In genomic region chr3:52428151-52429005, GRCh38 we compare ENCODE assay signal across 9 cellular contexts. TPM values are rescaled to one million over a fixed set of nuclear protein-coding genes. Genes with fewer than 3 reads are reported as not detected.
DNase-seq lines count a peak whose midpoint lies in the region; ATAC-seq, FAIRE-seq and TF ChIP-seq lines count a peak whose summit lies in the region.
"Had no signal": no experiment of that assay in that cellular context is flagged by ENCODE, and none has a peak within 500 bp of the region (broad histone marks: within the 10 kb centered on the region; RNA-seq: fewer than 3 reads in every experiment).

No MANE protein-coding gene starts in this region.

- H2AFZ ChIP-seq in HepG2 (ENCODE audit: low read length), result no peak overlapping the region

- TF ChIP-seq EP300 in Ishikawa (IDR thresholded peaks at IDR 0.05; ENCODE audit: borderline replicate concordance) (no peak), HepG2 (IDR thresholded peaks at IDR 0.05; ENCODE audit: low read depth in 2 of 2, low read length in 2 of 2) (no peak), HepG2 (CRISPR knock-in tag; IDR thresholded peaks at IDR 0.05; ENCODE audit: borderline replicate concordance) (no peak)

- TF ChIP-seq POLR2A in HepG2 (IDR thresholded peaks at IDR 0.05; ENCODE audit: insufficient read depth in 1 of 2, low read depth in 2 of 2, low read length in 2 of 2), result no peak

- H3K4me1 ChIP-seq in SJCRH30 (peaks cover 11% of the 10 kb centered on the region), colonic mucosa (no peaks in the 10 kb centered on the region), HepG2 (ENCODE audit: insufficient read depth, low read length) (peaks cover 69% of the 10 kb centered on the region), stomach smooth muscle (ENCODE audit: control insufficient read depth, insufficient read depth, low read length) (peaks cover 11% of the 10 kb centered on the region)

- DNase-seq in DMS79 treated with DMSO at 0.1 percent for 48 hours (lab: John Stamatoyannopoulos, UW), result peak; percentile 30
- no peak for DNase-seq in DMS79 (lab: John Stamatoyannopoulos, UW)
- DNase-seq in SJCRH30, result peak; percentile 50 to 84
- peak; percentile 69 for DNase-seq in colonic mucosa
- DNase-seq in HepG2 (ENCODE audit: low spot score), result peak; percentile 76
- DNase-seq in activated gamma-delta T cell treated with Interleukin-2 at 50 U/mL for 16 hours, result no peak

- BruUV-seq in HepG2 (replicated peaks; lab: Mats Ljungman, UMichigan), result no TSS peak

- intact Hi-C loops in colonic mucosa (cut with DNase I) (loop anchor here (2.0 kb wide), 1 partner anchor 18 kb away; no protein-coding TSS in a partner anchor), HepG2 (cut with micrococcal nuclease; ENCODE audit: unreplicated experiment) (loop anchor here (1.0 kb wide), 1 partner anchor 19 kb away; no protein-coding TSS in a partner anchor)

- POLR2A ChIA-PET in HepG2 (lab: Yijun Ruan, JAX), result interaction anchor here (2.2 kb wide), 1 partner anchor 17 kb away, joined by 14 read pairs; the partner anchor contains the start of gene SEMA3G

- H3K36me3 ChIP-seq in SJCRH30 (no peaks in the 10 kb centered on the region), colonic mucosa (no peaks in the 10 kb centered on the region), HepG2 (replicated peaks in 1 of 2; ENCODE audit: control insufficient read depth in 1 of 2, insufficient read depth in 2 of 2, low read length in 2 of 2) (no peaks in the 10 kb centered on the region), stomach smooth muscle (ENCODE audit: control insufficient read depth in 2 of 2, insufficient read depth in 2 of 2, low read length in 2 of 2) (no peaks in the 10 kb centered on the region)
- H3K36me3 ChIP-seq: BLaER1 had no signal

- CTCF ChIA-PET in HepG2 (lab: Yijun Ruan, JAX; ENCODE audit: low intra/inter-chr PET ratio, low total read pairs), result interaction anchor here (1.1 to 4.0 kb wide), 4 partner anchors 16 to 23 kb away, joined by 3 to 83 read pairs (median 4); partner anchors contain the start of gene SEMA3G

- H3K27ac ChIP-seq in SJCRH30 (no peak overlapping the region), colonic mucosa (no peak overlapping the region), HepG2 (ENCODE audit: extremely low read length, insufficient read depth, low read length) (no peak overlapping the region), stomach smooth muscle (ENCODE audit: low read length) (no peak overlapping the region)
- H3K27ac ChIP-seq: BLaER1 had no signal

- in situ Hi-C loops in HepG2 (cut with HindIII; ENCODE audit: extremely low pct_ligation_motif_present, low pct_unique_long_range_greater_than_20kb), result no loop called here

- H3K4me3 ChIP-seq in SJCRH30 (no peak overlapping the region), colonic mucosa (no peak overlapping the region), HepG2 (replicated peaks in 1 of 3; ENCODE audit: insufficient read depth in 1 of 3, low read depth in 2 of 3, low read length in 3 of 3) (no peak overlapping the region), stomach smooth muscle (ENCODE audit: low read length in 2 of 2) (peak overlapping the region; percentile 22 to 37)
- H3K4me3 ChIP-seq: BLaER1 had no signal

- peak; percentile 87 for FAIRE-seq in HepG2 (lab: Jason Lieb, UNC)

- ATAC-seq in HepG2, result peak; percentile 64

- H3K9me3 ChIP-seq in SJCRH30 (replicated peaks) (no peaks in the 10 kb centered on the region), colonic mucosa (no peaks in the 10 kb centered on the region), HepG2 (ENCODE audit: low read length) (no peaks in the 10 kb centered on the region), stomach smooth muscle (ENCODE audit: control insufficient read depth in 2 of 2, low read length in 2 of 2) (no peaks in the 10 kb centered on the region)
- H3K9me3 ChIP-seq: BLaER1 had no signal

- H3K9ac ChIP-seq in colonic mucosa (ENCODE audit: low read depth in 2 of 2, low read length in 2 of 2) (no peak overlapping the region), HepG2 (ENCODE audit: insufficient read depth, low read depth, low read length) (no peak overlapping the region), stomach smooth muscle (ENCODE audit: low read length in 2 of 2) (peak overlapping the region; percentile 14 to 36)
- H3K9ac ChIP-seq: BLaER1 had no signal

- H3K27me3 ChIP-seq in SJCRH30 (no peaks in the 10 kb centered on the region; the same call in 1 of the 2 replicates), colonic mucosa (no peaks in the 10 kb centered on the region), HepG2 (ENCODE audit: control insufficient read depth in 1 of 2, insufficient read depth in 2 of 2, low read length in 2 of 2) (no peaks in the 10 kb centered on the region), stomach smooth muscle (ENCODE audit: control insufficient read depth in 1 of 2, insufficient read depth in 2 of 2, low read length in 2 of 2) (no peaks in the 10 kb centered on the region)

- WGBS in HepG2 (ENCODE audit: low lambda C conversion rate), result 4% methylated on average over 7 of the region's 7 CpGs

- H3K4me2 ChIP-seq in HepG2 (ENCODE audit: low read depth, low read length), result peak overlapping the region; percentile 68
- H3K4me2 ChIP-seq: BLaER1 had no signal

- H4K20me1 ChIP-seq in HepG2 (ENCODE audit: insufficient read depth, low read length), result no peaks in the 10 kb centered on the region
- H4K20me1 ChIP-seq: BLaER1 had no signal

- H3K79me2 ChIP-seq in HepG2 (ENCODE audit: insufficient read depth, low read length), result no peaks in the 10 kb centered on the region

- TF ChIP-seq RAD21 in Ishikawa (IDR thresholded peaks at IDR 0.05; ENCODE audit: low read depth) (peak; percentile 93), HepG2 (CRISPR knock-in tag; IDR thresholded peaks at IDR 0.05) (peak; percentile 73)

- TF ChIP-seq CTCF in colonic mucosa (IDR thresholded peaks at IDR 0.05) (peak; percentile 59), HepG2 (CRISPR knock-in tag; IDR thresholded peaks at IDR 0.05) (peak; percentile 92)

RNA-seq across cellular contexts. Expression of gene SEMA3G, which starts 16.5 kb away (rescaled TPM):
- total RNA-seq in SJCRH30 (2014; rRNA removed; shearing (Covaris generic)), result 0.03 and 0.10 TPM in 2 replicates
- total RNA-seq in colonic mucosa, result 1 to 10 TPM; 2.4 to 2.6 TPM
- total RNA-seq in HepG2 (2016; rRNA removed; fragmentation: Illumina TruSeq; extraction: Trizol), result 2.0 and 6.1 TPM in 2 replicates
- 0.44 and 0.61 TPM in 2 replicates for total RNA-seq in HepG2 (2016; cell fraction: cytosol; rRNA removed; fragmentation: Illumina TruSeq; extraction: Trizol; ENCODE audit: low read depth)
- total RNA-seq in HepG2 (2016; cell fraction: insoluble cytoplasmic fraction; rRNA removed; fragmentation: Illumina TruSeq; extraction: Trizol), result 1.9 and 7.2 TPM in 2 replicates
- 1.0 and 1.1 TPM in 2 replicates for total RNA-seq in HepG2 (2016; cell fraction: membrane; rRNA removed; fragmentation: Illumina TruSeq; extraction: Trizol)
- total RNA-seq in HepG2 (2016; cell fraction: nucleus; rRNA removed; fragmentation: Illumina TruSeq; extraction: Trizol), result 5.8 and 8.3 TPM in 2 replicates
- polyA plus RNA-seq in HepG2 (2011; rRNA removed), result 8.3 and 13.4 TPM in 2 replicates
- polyA plus RNA-seq in HepG2 (2011; cell fraction: cytosol; rRNA removed), result 8.0 and 10.3 TPM in 2 replicates
- polyA plus RNA-seq in HepG2 (2011; cell fraction: nucleus; rRNA removed), result 21.7 and 30.5 TPM in 2 replicates
- 14.2 and 15.4 TPM in 2 replicates for polyA plus RNA-seq in HepG2 (2012)
- 0.33 and 0.36 TPM in 2 replicates for polyA plus RNA-seq in HepG2 (2016; cell fraction: cytosol; fragmentation: Illumina TruSeq; extraction: Trizol; ENCODE audit: low read depth)
- 1.4 and 2.1 TPM in 2 replicates for polyA plus RNA-seq in HepG2 (2016; cell fraction: insoluble cytoplasmic fraction; fragmentation: Illumina TruSeq; extraction: Trizol; ENCODE audit: low read depth)
- polyA plus RNA-seq in HepG2 (2016; cell fraction: membrane; fragmentation: Illumina TruSeq; extraction: Trizol; ENCODE audit: low read depth), result 0.62 and 0.71 TPM in 2 replicates
- 8.4 and 8.8 TPM in 2 replicates for polyA plus RNA-seq in HepG2 (2016; cell fraction: nucleus; fragmentation: Illumina TruSeq; extraction: Trizol; ENCODE audit: insufficient read depth, low read depth)
- 1.2 and 22.3 TPM in 2 replicates for polyA minus RNA-seq in HepG2 (2011; rRNA and poly(A)+ RNA removed; ENCODE audit: low replicate concordance)
- polyA minus RNA-seq in HepG2 (2011; cell fraction: cytosol; rRNA and poly(A)+ RNA removed), result 6.4 and 10.0 TPM in 2 replicates
- 11.9 and 12.6 TPM in 2 replicates for polyA minus RNA-seq in HepG2 (2011; cell fraction: nucleus; rRNA and poly(A)+ RNA removed)

RNA-seq across cellular contexts. Expression of gene PHF7, which starts 17.9 kb away (rescaled TPM):
- total RNA-seq in SJCRH30 (2014; rRNA removed; shearing (Covaris generic)), result 4.8 and 5.7 TPM in 2 replicates
- 10 to 100 TPM in 1 of 2 donors, 1 to 10 TPM in 1; 8.7 to 10.9 TPM for total RNA-seq in colonic mucosa
- 4.5 and 5.2 TPM in 2 replicates for total RNA-seq in HepG2 (2016; rRNA removed; fragmentation: Illumina TruSeq; extraction: Trizol)
- 6.6 and 9.4 TPM in 2 replicates for total RNA-seq in HepG2 (2016; cell fraction: cytosol; rRNA removed; fragmentation: Illumina TruSeq; extraction: Trizol; ENCODE audit: low read depth)
- 4.7 TPM in 2 replicates for total RNA-seq in HepG2 (2016; cell fraction: insoluble cytoplasmic fraction; rRNA removed; fragmentation: Illumina TruSeq; extraction: Trizol)
- 8.8 and 9.5 TPM in 2 replicates for total RNA-seq in HepG2 (2016; cell fraction: membrane; rRNA removed; fragmentation: Illumina TruSeq; extraction: Trizol)
- total RNA-seq in HepG2 (2016; cell fraction: nucleus; rRNA removed; fragmentation: Illumina TruSeq; extraction: Trizol), result 5.2 and 5.7 TPM in 2 replicates
- polyA plus RNA-seq in HepG2 (2011; rRNA removed), result 8.8 and 12.6 TPM in 2 replicates
- polyA plus RNA-seq in HepG2 (2011; cell fraction: cytosol; rRNA removed), result 5.8 and 6.9 TPM in 2 replicates
- 20.4 and 21.4 TPM in 2 replicates for polyA plus RNA-seq in HepG2 (2011; cell fraction: nucleus; rRNA removed)
- 6.3 and 8.7 TPM in 2 replicates for polyA plus RNA-seq in HepG2 (2012)
- 4.0 and 5.7 TPM in 2 replicates for polyA plus RNA-seq in HepG2 (2016; cell fraction: cytosol; fragmentation: Illumina TruSeq; extraction: Trizol; ENCODE audit: low read depth)
- polyA plus RNA-seq in HepG2 (2016; cell fraction: insoluble cytoplasmic fraction; fragmentation: Illumina TruSeq; extraction: Trizol; ENCODE audit: low read depth), result 4.4 and 4.9 TPM in 2 replicates
- polyA plus RNA-seq in HepG2 (2016; cell fraction: membrane; fragmentation: Illumina TruSeq; extraction: Trizol; ENCODE audit: low read depth), result 5.7 and 8.0 TPM in 2 replicates
- 11.1 and 11.4 TPM in 2 replicates for polyA plus RNA-seq in HepG2 (2016; cell fraction: nucleus; fragmentation: Illumina TruSeq; extraction: Trizol; ENCODE audit: insufficient read depth, low read depth)
- 6.1 and 6.8 TPM in 2 replicates for polyA minus RNA-seq in HepG2 (2011; rRNA and poly(A)+ RNA removed; ENCODE audit: low replicate concordance)
- 3.0 and 4.6 TPM in 2 replicates for polyA minus RNA-seq in HepG2 (2011; cell fraction: cytosol; rRNA and poly(A)+ RNA removed)
- polyA minus RNA-seq in HepG2 (2011; cell fraction: nucleus; rRNA and poly(A)+ RNA removed), result 17.4 and 17.6 TPM in 2 replicates

RNA-seq across cellular contexts. Expression of gene BAP1, which starts 18.6 kb away (rescaled TPM):
- 65.9 and 71.2 TPM in 2 replicates for total RNA-seq in SJCRH30 (2014; rRNA removed; shearing (Covaris generic))
- 10 to 100 TPM; 65.6 to 95.1 TPM for total RNA-seq in colonic mucosa
- 46.9 and 59.1 TPM in 2 replicates for total RNA-seq in HepG2 (2016; rRNA removed; fragmentation: Illumina TruSeq; extraction: Trizol)
- 21.1 and 21.7 TPM in 2 replicates for total RNA-seq in HepG2 (2016; cell fraction: cytosol; rRNA removed; fragmentation: Illumina TruSeq; extraction: Trizol; ENCODE audit: low read depth)
- 42.9 and 60.4 TPM in 2 replicates for total RNA-seq in HepG2 (2016; cell fraction: insoluble cytoplasmic fraction; rRNA removed; fragmentation: Illumina TruSeq; extraction: Trizol)
- total RNA-seq in HepG2 (2016; cell fraction: membrane; rRNA removed; fragmentation: Illumina TruSeq; extraction: Trizol), result 58.0 and 59.4 TPM in 2 replicates
- total RNA-seq in HepG2 (2016; cell fraction: nucleus; rRNA removed; fragmentation: Illumina TruSeq; extraction: Trizol), result 36.8 and 40.5 TPM in 2 replicates
- 66.1 and 67.1 TPM in 2 replicates for polyA plus RNA-seq in HepG2 (2011; rRNA removed)
- polyA plus RNA-seq in HepG2 (2011; cell fraction: cytosol; rRNA removed), result 48.2 and 60.5 TPM in 2 replicates
- 163 and 192 TPM in 2 replicates for polyA plus RNA-seq in HepG2 (2011; cell fraction: nucleus; rRNA removed)
- polyA plus RNA-seq in HepG2 (2012), result 45.8 and 59.1 TPM in 2 replicates
- 15.5 and 16.5 TPM in 2 replicates for polyA plus RNA-seq in HepG2 (2016; cell fraction: cytosol; fragmentation: Illumina TruSeq; extraction: Trizol; ENCODE audit: low read depth)
- 43.9 and 49.5 TPM in 2 replicates for polyA plus RNA-seq in HepG2 (2016; cell fraction: insoluble cytoplasmic fraction; fragmentation: Illumina TruSeq; extraction: Trizol; ENCODE audit: low read depth)
- 45.8 and 47.0 TPM in 2 replicates for polyA plus RNA-seq in HepG2 (2016; cell fraction: membrane; fragmentation: Illumina TruSeq; extraction: Trizol; ENCODE audit: low read depth)
- polyA plus RNA-seq in HepG2 (2016; cell fraction: nucleus; fragmentation: Illumina TruSeq; extraction: Trizol; ENCODE audit: insufficient read depth, low read depth), result 76.0 and 87.9 TPM in 2 replicates
- 109 and 119 TPM in 2 replicates for polyA minus RNA-seq in HepG2 (2011; rRNA and poly(A)+ RNA removed; ENCODE audit: low replicate concordance)
- 30.5 and 32.0 TPM in 2 replicates for polyA minus RNA-seq in HepG2 (2011; cell fraction: cytosol; rRNA and poly(A)+ RNA removed)
- polyA minus RNA-seq in HepG2 (2011; cell fraction: nucleus; rRNA and poly(A)+ RNA removed), result 42.9 and 47.1 TPM in 2 replicates

RNA-seq across cellular contexts. Expression of gene TNNC1, which starts 25.5 kb away (rescaled TPM):
- total RNA-seq in SJCRH30 (2014; rRNA removed; shearing (Covaris generic)), result 8.5 and 10.5 TPM in 2 replicates
- 1 to 10 TPM; 1.1 to 1.5 TPM for total RNA-seq in colonic mucosa
- 11.8 and 18.7 TPM in 2 replicates for total RNA-seq in HepG2 (2016; rRNA removed; fragmentation: Illumina TruSeq; extraction: Trizol)
- 4.4 and 4.6 TPM in 2 replicates for total RNA-seq in HepG2 (2016; cell fraction: cytosol; rRNA removed; fragmentation: Illumina TruSeq; extraction: Trizol; ENCODE audit: low read depth)
- 13.2 and 20.1 TPM in 2 replicates for total RNA-seq in HepG2 (2016; cell fraction: insoluble cytoplasmic fraction; rRNA removed; fragmentation: Illumina TruSeq; extraction: Trizol)
- 2.5 and 5.3 TPM in 2 replicates for total RNA-seq in HepG2 (2016; cell fraction: membrane; rRNA removed; fragmentation: Illumina TruSeq; extraction: Trizol)
- 5.4 and 5.7 TPM in 2 replicates for total RNA-seq in HepG2 (2016; cell fraction: nucleus; rRNA removed; fragmentation: Illumina TruSeq; extraction: Trizol)
- polyA plus RNA-seq in HepG2 (2011; rRNA removed), result 36.4 and 39.5 TPM in 2 replicates
- 53.0 and 54.8 TPM in 2 replicates for polyA plus RNA-seq in HepG2 (2011; cell fraction: cytosol; rRNA removed)
- 14.3 and 16.8 TPM in 2 replicates for polyA plus RNA-seq in HepG2 (2011; cell fraction: nucleus; rRNA removed)
- polyA plus RNA-seq in HepG2 (2012), result 10.9 and 12.3 TPM in 2 replicates
- 3.3 and 4.0 TPM in 2 replicates for polyA plus RNA-seq in HepG2 (2016; cell fraction: cytosol; fragmentation: Illumina TruSeq; extraction: Trizol; ENCODE audit: low read depth)
- 17.1 and 18.1 TPM in 2 replicates for polyA plus RNA-seq in HepG2 (2016; cell fraction: insoluble cytoplasmic fraction; fragmentation: Illumina TruSeq; extraction: Trizol; ENCODE audit: low read depth)
- polyA plus RNA-seq in HepG2 (2016; cell fraction: membrane; fragmentation: Illumina TruSeq; extraction: Trizol; ENCODE audit: low read depth), result 2.7 and 3.3 TPM in 2 replicates
- 6.6 and 10.5 TPM in 2 replicates for polyA plus RNA-seq in HepG2 (2016; cell fraction: nucleus; fragmentation: Illumina TruSeq; extraction: Trizol; ENCODE audit: insufficient read depth, low read depth)
- 7.0 and 8.2 TPM in 2 replicates for polyA minus RNA-seq in HepG2 (2011; rRNA and poly(A)+ RNA removed; ENCODE audit: low replicate concordance)
- polyA minus RNA-seq in HepG2 (2011; cell fraction: cytosol; rRNA and poly(A)+ RNA removed), result 4.5 and 5.4 TPM in 2 replicates
- polyA minus RNA-seq in HepG2 (2011; cell fraction: nucleus; rRNA and poly(A)+ RNA removed), result 4.5 and 4.6 TPM in 2 replicates

RNA-seq across cellular contexts. Expression of gene NISCH, which starts 27.0 kb away (rescaled TPM):
- total RNA-seq in SJCRH30 (2014; rRNA removed; shearing (Covaris generic)), result 32.8 and 43.5 TPM in 2 replicates
- total RNA-seq in colonic mucosa, result 10 to 100 TPM; 43.2 to 60.5 TPM
- total RNA-seq in HepG2 (2016; rRNA removed; fragmentation: Illumina TruSeq; extraction: Trizol), result 15.3 and 27.0 TPM in 2 replicates
- total RNA-seq in HepG2 (2016; cell fraction: cytosol; rRNA removed; fragmentation: Illumina TruSeq; extraction: Trizol; ENCODE audit: low read depth), result 10.8 and 11.5 TPM in 2 replicates
- 10.9 and 25.7 TPM in 2 replicates for total RNA-seq in HepG2 (2016; cell fraction: insoluble cytoplasmic fraction; rRNA removed; fragmentation: Illumina TruSeq; extraction: Trizol)
- total RNA-seq in HepG2 (2016; cell fraction: membrane; rRNA removed; fragmentation: Illumina TruSeq; extraction: Trizol), result 11.3 and 12.4 TPM in 2 replicates
- 36.6 and 40.4 TPM in 2 replicates for total RNA-seq in HepG2 (2016; cell fraction: nucleus; rRNA removed; fragmentation: Illumina TruSeq; extraction: Trizol)
- 47.6 and 63.0 TPM in 2 replicates for polyA plus RNA-seq in HepG2 (2011; rRNA removed)
- 17.8 and 20.4 TPM in 2 replicates for polyA plus RNA-seq in HepG2 (2011; cell fraction: cytosol; rRNA removed)
- 441 and 512 TPM in 2 replicates for polyA plus RNA-seq in HepG2 (2011; cell fraction: nucleus; rRNA removed)
- 31.6 and 39.4 TPM in 2 replicates for polyA plus RNA-seq in HepG2 (2012)
- polyA plus RNA-seq in HepG2 (2016; cell fraction: cytosol; fragmentation: Illumina TruSeq; extraction: Trizol; ENCODE audit: low read depth), result 3.2 and 3.7 TPM in 2 replicates
- polyA plus RNA-seq in HepG2 (2016; cell fraction: insoluble cytoplasmic fraction; fragmentation: Illumina TruSeq; extraction: Trizol; ENCODE audit: low read depth), result 9.4 and 12.9 TPM in 2 replicates
- 6.4 and 6.7 TPM in 2 replicates for polyA plus RNA-seq in HepG2 (2016; cell fraction: membrane; fragmentation: Illumina TruSeq; extraction: Trizol; ENCODE audit: low read depth)
- 96.6 and 101 TPM in 2 replicates for polyA plus RNA-seq in HepG2 (2016; cell fraction: nucleus; fragmentation: Illumina TruSeq; extraction: Trizol; ENCODE audit: insufficient read depth, low read depth)
- polyA minus RNA-seq in HepG2 (2011; rRNA and poly(A)+ RNA removed; ENCODE audit: low replicate concordance), result 50.0 and 58.0 TPM in 2 replicates
- 15.2 and 15.4 TPM in 2 replicates for polyA minus RNA-seq in HepG2 (2011; cell fraction: cytosol; rRNA and poly(A)+ RNA removed)
- polyA minus RNA-seq in HepG2 (2011; cell fraction: nucleus; rRNA and poly(A)+ RNA removed), result 97.0 and 102 TPM in 2 replicates

Comparison
In these comparisons a context has a peak if more than half of its experiments do, and no peak if none do; other contexts are left out.
1. DNase-seq: peak in DMS79 treated with DMSO at 0.1 percent for 48 hours (single experiment), SJCRH30 (2 of 2), colonic mucosa (single experiment) and HepG2 (single experiment); none in DMS79 (single experiment) and activated gamma-delta T cell treated with Interleukin-2 at 50 U/mL for 16 hours (single experiment).
2. H3K4me3 ChIP-seq: peak in stomach smooth muscle (2 of 2); none in SJCRH30 (single experiment), colonic mucosa (single experiment) and HepG2 (0 of 3).
3. H3K9ac ChIP-seq: peak in stomach smooth muscle (2 of 2); none in colonic mucosa (0 of 2) and HepG2 (single experiment).